In genomic region chr3:42581709-42582473, GRCh38 we compare ENCODE assay signal across 8 cellular contexts. TPM values are rescaled to one million over a fixed set of nuclear protein-coding genes. Genes with fewer than 3 reads are reported as not detected.
A peak's percentile ranks its signal among the peaks of the same experiment; 100 is the strongest.
DNase-seq lines count a peak whose midpoint lies in the region; ATAC-seq and TF ChIP-seq lines count a peak whose summit lies in the region.

Gene SEC22C, minus strand, starts transcription at chr3:42581967. Its CDS starts 12,921 bp downstream, at chr3:42569046.

- peaks cover 14% of the 10 kb centered on the region for H3K36me3 Mint-ChIP-seq in activated naive CD8-positive, alpha-beta T cell treated with anti-CD3 and anti-CD28 coated beads, Interleukin-2, amount 50 U/mL, for 24 hours (ENCODE audit: low read depth)
- H3K36me3 Mint-ChIP-seq in type B pancreatic cell, result peaks cover 11% of the 10 kb centered on the region

- TF ChIP-seq CTCF in GM12865 (IDR thresholded peaks at IDR 0.05; ENCODE audit: insufficient read depth, low read depth, low read length, missing control alignments), result peak; percentile 35
- TF ChIP-seq CTCF in cardiac muscle cell (IDR thresholded peaks at IDR 0.05; ENCODE audit: low read depth, low read length), result peak; percentile 13
- TF ChIP-seq CTCF in type B pancreatic cell (conservative IDR thresholded peaks at IDR 0.05), result peak; percentile 12

- peaks cover 42% of the 10 kb centered on the region for H3K4me1 Mint-ChIP-seq in activated naive CD8-positive, alpha-beta T cell treated with anti-CD3 and anti-CD28 coated beads, Interleukin-2, amount 50 U/mL, for 24 hours
- H3K4me1 Mint-ChIP-seq in type B pancreatic cell (ENCODE audit: unreplicated experiment), result peaks cover 31% of the 10 kb centered on the region

- no peaks in the 10 kb centered on the region for H3K36me3 ChIP-seq in cardiac muscle cell

- no peaks in the 10 kb centered on the region for H3K9me3 Mint-ChIP-seq in activated naive CD8-positive, alpha-beta T cell treated with anti-CD3 and anti-CD28 coated beads, Interleukin-2, amount 50 U/mL, for 24 hours
- no peaks in the 10 kb centered on the region for H3K9me3 Mint-ChIP-seq in type B pancreatic cell

- H3K27me3 Mint-ChIP-seq in activated naive CD8-positive, alpha-beta T cell treated with anti-CD3 and anti-CD28 coated beads, Interleukin-2, amount 50 U/mL, for 24 hours, result no peaks in the 10 kb centered on the region
- no peaks in the 10 kb centered on the region for H3K27me3 Mint-ChIP-seq in type B pancreatic cell

- H3K27ac Mint-ChIP-seq in activated naive CD8-positive, alpha-beta T cell treated with anti-CD3 and anti-CD28 coated beads, Interleukin-2, amount 50 U/mL, for 24 hours, result peak within 1 kb of the TSS; percentile 90
- H3K27ac Mint-ChIP-seq in type B pancreatic cell, result peak within 1 kb of the TSS; percentile 87

- peak; percentile 95 for ATAC-seq in HG02642 (IDR thresholded peaks at IDR 0.05; ENCODE audit: poor library complexity, unreplicated experiment)
- ATAC-seq in activated naive CD8-positive, alpha-beta T cell treated with anti-CD3 and anti-CD28 coated beads, Interleukin-2, amount 50 U/mL, for 24 hours, result peak; percentile 93

- H3K4me3 Mint-ChIP-seq in activated naive CD8-positive, alpha-beta T cell treated with anti-CD3 and anti-CD28 coated beads, Interleukin-2, amount 50 U/mL, for 24 hours, result peak within 1 kb of the TSS; percentile 88
- H3K4me3 Mint-ChIP-seq in type B pancreatic cell, result peak within 1 kb of the TSS; percentile 91

- H3K27me3 ChIP-seq in cardiac muscle cell, result no peaks in the 10 kb centered on the region

- H3K4me1 ChIP-seq in cardiac muscle cell (ENCODE audit: low read depth), result peaks cover 12% of the 10 kb centered on the region

- DNase-seq in GM12865 (ENCODE audit: low read depth) (peak; percentile 97), NCI-H1105 treated with DMSO at 0.1 percent for 48 hours (lab: John Stamatoyannopoulos, UW) (peak; percentile 85), SW 1271 (lab: John Stamatoyannopoulos, UW) (peak; percentile 83 to 94), cardiac muscle cell (ENCODE audit: low read depth in 1 of 2, low spot score in 1 of 2) (peak; percentile 93 to 98), pons (ENCODE audit: low spot score) (peak; percentile 92), type B pancreatic cell (ENCODE audit: extremely low spot score, unreplicated experiment) (peak; percentile 94)
- peak; percentile 97 for DNase-seq in activated naive CD8-positive, alpha-beta T cell treated with anti-CD3 and anti-CD28 coated beads, Interleukin-2, amount 50 U/mL, for 24 hours

- peak within 1 kb of the TSS; percentile 94 for H3K27ac ChIP-seq in cardiac muscle cell

- H3K4me3 ChIP-seq in GM12865 (ENCODE audit: low read depth, low read length) (peak within 1 kb of the TSS; percentile 82), cardiac muscle cell (peak within 1 kb of the TSS; percentile 62)

- H3K9me3 ChIP-seq in cardiac muscle cell (ENCODE audit: low read depth), result no peaks in the 10 kb centered on the region

RNA-seq across cellular contexts. Expression of gene SEC22C, which starts in this region (rescaled TPM):
- 30.9 and 41.6 TPM in 2 replicates for total RNA-seq in cardiac muscle cell
- 31.6 and 43.6 TPM in 2 replicates for polyA plus RNA-seq in cardiac muscle cell
- total RNA-seq in type B pancreatic cell (ENCODE audit: low replicate concordance), result 21.5 and 38.1 TPM in 2 replicates

Comparison
In these comparisons a context has a peak if more than half of its experiments do, and no peak if none do; other contexts are left out.
1. Peak in every context shown above with its lines: DNase-seq, ATAC-seq, H3K4me3 ChIP-seq and H3K27ac ChIP-seq.